In the genomic region with DNA sequence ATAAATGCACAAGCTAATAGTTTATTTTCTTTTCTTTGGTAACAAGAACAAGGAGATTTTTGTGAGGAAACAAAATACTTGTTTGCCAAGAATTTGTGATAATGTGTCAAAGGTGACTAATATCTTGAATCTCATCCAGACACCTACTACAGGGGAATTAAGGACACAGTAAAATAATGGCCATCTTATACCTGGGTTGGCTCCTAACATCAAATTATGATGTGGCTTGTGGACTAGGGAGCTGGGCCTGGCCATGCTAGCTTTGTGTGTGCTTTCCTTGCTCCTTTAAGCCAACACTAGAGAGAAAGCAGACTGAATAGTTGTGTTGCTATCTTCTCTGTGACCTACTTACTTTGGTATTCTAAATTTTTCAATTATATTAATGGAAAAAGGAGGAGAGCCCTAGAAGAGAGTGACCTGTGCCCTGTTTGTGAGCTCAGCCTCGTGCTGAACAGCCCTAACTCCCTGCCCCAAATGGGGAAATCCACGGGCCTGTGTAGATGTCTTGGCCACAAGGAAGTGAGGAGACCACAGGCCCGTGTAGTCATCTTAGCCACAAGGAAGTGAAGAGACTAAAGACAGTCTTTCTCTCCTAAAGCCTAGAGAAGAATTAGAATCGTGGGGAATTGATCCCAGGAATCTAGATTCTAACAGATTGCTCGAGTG, we compare ENCODE assay signal across 8 cellular contexts. TPM values are rescaled to one million over a fixed set of nuclear protein-coding genes. Genes with fewer than 3 reads are reported as not detected.
DNase-seq lines count a peak whose midpoint lies in the region; ATAC-seq and TF ChIP-seq lines count a peak whose summit lies in the region.

No MANE protein-coding gene starts in this region.

- DNase-seq in MM.1S (peak; percentile 51), endodermal cell (no peak), psoas muscle (peak in 1 of 2 donors; percentile 62), COR-L47 (lab: John Stamatoyannopoulos, UW) (no peak), coronary artery (ENCODE audit: low spot score) (no peak)
- no peak for DNase-seq in activated CD4-positive, alpha-beta memory T cell treated with anti-CD3 and anti-CD28 coated beads, Interleukin-2, amount 10 ng/mL, durations not matched to agents 7 days and 5 days

- POLR2A ChIA-PET in activated CD4-positive, alpha-beta memory T cell treated with anti-CD3 and anti-CD28 coated beads, Interleukin-2, amount 10 ng/mL, durations not matched to agents 7 days and 5 days (lab: Charles Lee) = no interaction called here

- 75 to 89% methylated on average over 3 to 5 of the region's 5 CpGs for WGBS in endodermal cell (ENCODE audit: insufficient coverage in 1 of 2, insufficient read length in 1 of 2), 2 experiments
- WGBS in psoas muscle, 3 donors = 53 to 77% (median 61%) methylated on average over 5 of the region's 5 CpGs

- H3K27me3 ChIP-seq in MM.1S (replicated peaks; ENCODE audit: insufficient read depth, low read length) (no peaks in the 10 kb centered on the region), endodermal cell (ENCODE audit: control insufficient read depth, insufficient read depth, low read length, poor library complexity, severe bottlenecking) (no peaks in the 10 kb centered on the region), psoas muscle (ENCODE audit: insufficient read depth in 3 of 3, low read length in 2 of 3) (no peaks in the 10 kb centered on the region)

- no peak overlapping the region for H3K4me3 Mint-ChIP-seq in endodermal cell
- H3K4me3 Mint-ChIP-seq in activated CD4-positive, alpha-beta memory T cell treated with anti-CD3 and anti-CD28 coated beads, Interleukin-2, amount 10 ng/mL, durations not matched to agents 7 days and 5 days = no peak overlapping the region

- CTCF ChIA-PET in activated CD4-positive, alpha-beta memory T cell treated with anti-CD3 and anti-CD28 coated beads, Interleukin-2, amount 10 ng/mL, durations not matched to agents 7 days and 5 days (lab: Charles Lee) = no interaction called here

- intact Hi-C loops in psoas muscle (cut with DNase I) = no loop called here

- H3K4me3 ChIP-seq in MM.1S (ENCODE audit: low read length) (no peak overlapping the region), endodermal cell (ENCODE audit: low read length) (no peak overlapping the region), psoas muscle (no peak overlapping the region), coronary artery (no peak overlapping the region)

- ATAC-seq in GM18505 (IDR thresholded peaks at IDR 0.05; ENCODE audit: unreplicated experiment) (peak; percentile 99), HG02571 (IDR thresholded peaks at IDR 0.05; ENCODE audit: unreplicated experiment) (peak; percentile 97), psoas muscle (peak in 3 of 4 donors; percentile 55 to 68 (median 56))

- H3K36me3 ChIP-seq in MM.1S (replicated peaks; ENCODE audit: insufficient read depth, low read length) (no peaks in the 10 kb centered on the region), endodermal cell (ENCODE audit: control insufficient read depth, insufficient read depth, low read length) (no peaks in the 10 kb centered on the region), psoas muscle (ENCODE audit: insufficient read depth in 1 of 2, low read depth in 1 of 2) (no peaks in the 10 kb centered on the region)

- H3K36me3 Mint-ChIP-seq in endodermal cell (ENCODE audit: low read depth) = no peaks in the 10 kb centered on the region
- H3K36me3 Mint-ChIP-seq in activated CD4-positive, alpha-beta memory T cell treated with anti-CD3 and anti-CD28 coated beads, Interleukin-2, amount 10 ng/mL, durations not matched to agents 7 days and 5 days (ENCODE audit: low read depth) = no peaks in the 10 kb centered on the region

- no peaks in the 10 kb centered on the region for H3K27me3 Mint-ChIP-seq in endodermal cell (ENCODE audit: insufficient read depth)
- no peaks in the 10 kb centered on the region for H3K27me3 Mint-ChIP-seq in activated CD4-positive, alpha-beta memory T cell treated with anti-CD3 and anti-CD28 coated beads, Interleukin-2, amount 10 ng/mL, durations not matched to agents 7 days and 5 days

- H3K4me1 ChIP-seq in MM.1S (ENCODE audit: low read length) (no peaks in the 10 kb centered on the region), endodermal cell (ENCODE audit: control insufficient read depth, insufficient read depth, low read length) (no peaks in the 10 kb centered on the region), psoas muscle (peaks cover 5% of the 10 kb centered on the region)

- no peak overlapping the region for H2AFZ ChIP-seq in MM.1S (ENCODE audit: low read length)

- H3F3A ChIP-seq in MM.1S (ENCODE audit: insufficient read depth, low read length) = no peaks in the 10 kb centered on the region

- no peaks in the 10 kb centered on the region for H3K79me2 ChIP-seq in MM.1S (ENCODE audit: low read length)

- peaks cover 4% of the 10 kb centered on the region for H3K4me1 Mint-ChIP-seq in endodermal cell
- H3K4me1 Mint-ChIP-seq in activated CD4-positive, alpha-beta memory T cell treated with anti-CD3 and anti-CD28 coated beads, Interleukin-2, amount 10 ng/mL, durations not matched to agents 7 days and 5 days = no peaks in the 10 kb centered on the region

- no peak overlapping the region for H3K4me2 ChIP-seq in MM.1S (ENCODE audit: low read depth, low read length)

- no peak overlapping the region for H3K27ac ChIP-seq in MM.1S (ENCODE audit: low read length)
- H3K27ac ChIP-seq in endodermal cell (ENCODE audit: low read depth, low read length) = no peak overlapping the region
- H3K27ac ChIP-seq in psoas muscle = no peak overlapping the region
- H3K27ac ChIP-seq in coronary artery = peak overlapping the region in 1 of 2 donors; percentile 15

- TF ChIP-seq CTCF in MM.1S (IDR thresholded peaks at IDR 0.05; ENCODE audit: low read length) (no peak), endodermal cell (conservative IDR thresholded peaks at IDR 0.05) (no peak), psoas muscle (IDR thresholded peaks at IDR 0.05) (no peak), coronary artery (IDR thresholded peaks at IDR 0.05) (no peak)

- H3K9ac ChIP-seq in MM.1S (ENCODE audit: low read length) (no peak overlapping the region), endodermal cell (ENCODE audit: extremely low read depth, low read length, poor library complexity, severe bottlenecking) (no peak overlapping the region)

- H3K9me2 ChIP-seq in MM.1S (replicated peaks; ENCODE audit: insufficient read depth, low read length) = no peaks in the 10 kb centered on the region

- H3K9me3 ChIP-seq in MM.1S (replicated peaks; ENCODE audit: insufficient read depth, low read length) = no peaks in the 10 kb centered on the region
- no peaks in the 10 kb centered on the region for H3K9me3 ChIP-seq in endodermal cell (ENCODE audit: control insufficient read depth, low read length)
- H3K9me3 ChIP-seq in psoas muscle = no peaks in the 10 kb centered on the region

- peaks cover 1% of the 10 kb centered on the region for H3K9me3 Mint-ChIP-seq in endodermal cell
- H3K9me3 Mint-ChIP-seq in activated CD4-positive, alpha-beta memory T cell treated with anti-CD3 and anti-CD28 coated beads, Interleukin-2, amount 10 ng/mL, durations not matched to agents 7 days and 5 days = peaks cover 4% of the 10 kb centered on the region

- no peak for TF ChIP-seq POLR2A in GM18505 (IDR thresholded peaks at IDR 0.05; ENCODE audit: borderline replicate concordance, extremely low read depth, insufficient read depth, insufficient read length)

- no peaks in the 10 kb centered on the region for H4K20me1 ChIP-seq in MM.1S (ENCODE audit: insufficient read depth, low read length)

- H3K27ac Mint-ChIP-seq in endodermal cell = peak overlapping the region; percentile 61
- no peak overlapping the region for H3K27ac Mint-ChIP-seq in activated CD4-positive, alpha-beta memory T cell treated with anti-CD3 and anti-CD28 coated beads, Interleukin-2, amount 10 ng/mL, durations not matched to agents 7 days and 5 days

RNA-seq across cellular contexts. Expression of gene ARHGAP24, which starts 23.3 kb away (rescaled TPM):
- 10 to 100 TPM; 66.8 to 85.6 TPM for total RNA-seq in endodermal cell
- 6.9 TPM for polyA plus RNA-seq in endodermal cell (2013, experiment 1 of 2)
- 7.8 TPM for polyA plus RNA-seq in endodermal cell (2013, experiment 2 of 2)
- 10 to 100 TPM in 1 of 4 donors, 1 to 10 TPM in 3; 2.3 to 25.7 (median 4.8) TPM for total RNA-seq in psoas muscle
- polyA plus RNA-seq in psoas muscle = 1 to 10 TPM; 2.4 to 9.3 (median 3.0) TPM
- not detected for total RNA-seq in activated CD4-positive, alpha-beta memory T cell treated with anti-CD3 and anti-CD28 coated beads, Interleukin-2, amount 10 ng/mL, durations not matched to agents 7 days and 5 days
